Comparison of ENCODE assay signal across 1 cellular context in the genomic region with DNA sequence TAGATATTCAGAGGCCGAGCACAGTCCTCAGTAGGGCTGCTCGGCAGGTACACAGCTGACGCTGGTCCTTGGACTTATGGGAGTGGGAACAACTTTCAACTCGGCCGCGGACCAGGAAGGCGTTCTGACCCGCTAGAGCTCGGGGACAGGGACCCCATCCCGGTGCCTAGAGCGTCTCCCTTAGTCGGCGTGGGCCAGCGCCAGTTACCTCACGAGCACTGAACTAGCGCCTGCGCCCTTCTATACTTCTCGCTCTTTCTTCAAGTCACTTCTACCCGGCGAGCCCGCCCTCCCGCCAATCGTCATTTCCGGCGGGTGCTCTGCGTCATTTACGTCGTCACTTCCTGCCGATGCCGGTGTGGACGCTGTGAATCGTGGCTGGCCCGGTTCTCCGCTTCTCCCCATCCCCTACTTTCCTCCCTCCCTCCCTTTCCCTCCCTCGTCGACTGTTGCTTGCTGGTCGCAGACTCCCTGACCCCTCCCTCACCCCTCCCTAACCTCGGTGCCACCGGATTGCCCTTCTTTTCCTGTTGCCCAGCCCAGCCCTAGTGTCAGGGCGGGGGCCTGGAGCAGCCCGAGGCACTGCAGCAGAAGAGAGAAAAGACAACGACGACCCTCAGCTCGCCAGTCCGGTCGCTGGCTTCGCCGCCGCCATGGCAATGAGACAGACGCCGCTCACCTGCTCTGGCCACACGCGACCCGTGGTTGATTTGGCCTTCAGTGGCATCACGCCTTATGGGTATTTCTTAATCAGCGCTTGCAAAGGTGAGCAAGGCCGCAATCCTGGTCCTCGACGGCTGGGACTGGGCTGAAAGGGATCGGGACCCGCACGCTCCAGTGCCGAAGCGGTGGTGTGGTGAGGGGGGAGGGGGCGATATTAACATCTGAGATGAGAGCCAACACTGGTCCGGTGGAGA.
TF ChIP-seq lines count a peak whose summit lies in the region.

A gene with protein sequence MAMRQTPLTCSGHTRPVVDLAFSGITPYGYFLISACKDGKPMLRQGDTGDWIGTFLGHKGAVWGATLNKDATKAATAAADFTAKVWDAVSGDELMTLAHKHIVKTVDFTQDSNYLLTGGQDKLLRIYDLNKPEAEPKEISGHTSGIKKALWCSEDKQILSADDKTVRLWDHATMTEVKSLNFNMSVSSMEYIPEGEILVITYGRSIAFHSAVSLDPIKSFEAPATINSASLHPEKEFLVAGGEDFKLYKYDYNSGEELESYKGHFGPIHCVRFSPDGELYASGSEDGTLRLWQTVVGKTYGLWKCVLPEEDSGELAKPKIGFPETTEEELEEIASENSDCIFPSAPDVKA (plus strand): TSS at position 333 of the 917 bp plus-strand sequence. CDS start 321 bp downstream, at position 654.

TF ChIP-seq in HEK293, 187 proteins besides CTCF, POLR2A, EP300 and RAD21 (continued from another document and continues in another):
- TF ChIP-seq ZNF518A (tag by site-specific recombination; conservative IDR thresholded peaks at IDR 0.05; ENCODE audit: low read depth) (peak; percentile 74), ZNF548 (tag by site-specific recombination; IDR thresholded peaks at IDR 0.05) (no peak), ZNF335 (tag by site-specific recombination; conservative IDR thresholded peaks at IDR 0.05) (peak; percentile 76), ZBTB1 (tag by site-specific recombination; IDR thresholded peaks at IDR 0.05) (no peak), ZNF350 (tag by site-specific recombination; IDR thresholded peaks at IDR 0.05) (no peak), ZNF704 (tag by site-specific recombination; IDR thresholded peaks at IDR 0.05) (no peak), FEZF1 (tag by site-specific recombination; IDR thresholded peaks at IDR 0.05) (no peak), ZNF133 (tag by site-specific recombination; IDR thresholded peaks at IDR 0.05) (no peak), ZNF114 (tag by site-specific recombination; IDR thresholded peaks at IDR 0.05) (no peak), ZNF501 (tag by site-specific recombination; IDR thresholded peaks at IDR 0.05) (no peak; the same call in 1 of the 2 replicates), ZNF555 (tag by site-specific recombination; conservative IDR thresholded peaks at IDR 0.05) (no peak), ZSCAN18 (tag by site-specific recombination; IDR thresholded peaks at IDR 0.05) (no peak), ZEB2 (tag by site-specific recombination; IDR thresholded peaks at IDR 0.05) (peak; percentile 74; the same call in 1 of the 2 replicates), PATZ1 (tag by site-specific recombination; IDR thresholded peaks at IDR 0.05) (peak; percentile 90), ZSCAN16 (tag by site-specific recombination; IDR thresholded peaks at IDR 0.05) (no peak), ZNF239 (tag by site-specific recombination; IDR thresholded peaks at IDR 0.05) (no peak), ZNF514 (tag by site-specific recombination; IDR thresholded peaks at IDR 0.05) (no peak), TRIM28 (IDR thresholded peaks at IDR 0.05; ENCODE audit: borderline replicate concordance, low read length) (no peak), ZNF521 (tag by site-specific recombination; IDR thresholded peaks at IDR 0.05) (no peak), INSM2 (tag by site-specific recombination; IDR thresholded peaks at IDR 0.05) (no peak), ZNF76 (tag by site-specific recombination; IDR thresholded peaks at IDR 0.05; ENCODE audit: borderline replicate concordance, low read depth) (peak; percentile 78; the same call in 1 of the 2 replicates), REST (tag by site-specific recombination; IDR thresholded peaks at IDR 0.05) (peak; percentile 4; the same call in 1 of the 2 replicates), ZNF214 (tag by site-specific recombination; IDR thresholded peaks at IDR 0.05; ENCODE audit: borderline replicate concordance) (no peak), HOXC10 (CRISPR knock-in tag; IDR thresholded peaks at IDR 0.05) (no peak), ZNF544 (tag by site-specific recombination; IDR thresholded peaks at IDR 0.05) (no peak)
- TF ChIP-seq, protein P1, sequence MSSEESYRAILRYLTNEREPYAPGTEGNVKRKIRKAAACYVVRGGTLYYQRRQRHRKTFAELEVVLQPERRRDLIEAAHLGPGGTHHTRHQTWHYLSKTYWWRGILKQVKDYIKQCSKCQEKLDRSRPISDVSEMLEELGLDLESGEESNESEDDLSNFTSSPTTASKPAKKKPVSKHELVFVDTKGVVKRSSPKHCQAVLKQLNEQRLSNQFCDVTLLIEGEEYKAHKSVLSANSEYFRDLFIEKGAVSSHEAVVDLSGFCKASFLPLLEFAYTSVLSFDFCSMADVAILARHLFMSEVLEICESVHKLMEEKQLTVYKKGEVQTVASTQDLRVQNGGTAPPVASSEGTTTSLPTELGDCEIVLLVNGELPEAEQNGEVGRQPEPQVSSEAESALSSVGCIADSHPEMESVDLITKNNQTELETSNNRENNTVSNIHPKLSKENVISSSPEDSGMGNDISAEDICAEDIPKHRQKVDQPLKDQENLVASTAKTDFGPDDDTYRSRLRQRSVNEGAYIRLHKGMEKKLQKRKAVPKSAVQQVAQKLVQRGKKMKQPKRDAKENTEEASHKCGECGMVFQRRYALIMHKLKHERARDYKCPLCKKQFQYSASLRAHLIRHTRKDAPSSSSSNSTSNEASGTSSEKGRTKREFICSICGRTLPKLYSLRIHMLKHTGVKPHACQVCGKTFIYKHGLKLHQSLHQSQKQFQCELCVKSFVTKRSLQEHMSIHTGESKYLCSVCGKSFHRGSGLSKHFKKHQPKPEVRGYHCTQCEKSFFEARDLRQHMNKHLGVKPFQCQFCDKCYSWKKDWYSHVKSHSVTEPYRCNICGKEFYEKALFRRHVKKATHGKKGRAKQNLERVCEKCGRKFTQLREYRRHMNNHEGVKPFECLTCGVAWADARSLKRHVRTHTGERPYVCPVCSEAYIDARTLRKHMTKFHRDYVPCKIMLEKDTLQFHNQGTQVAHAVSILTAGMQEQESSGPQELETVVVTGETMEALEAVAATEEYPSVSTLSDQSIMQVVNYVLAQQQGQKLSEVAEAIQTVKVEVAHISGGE (tag by site-specific recombination; conservative IDR thresholded peaks at IDR 0.05; ENCODE audit: low read depth): peak; percentile 89
- TF ChIP-seq, protein P2, sequence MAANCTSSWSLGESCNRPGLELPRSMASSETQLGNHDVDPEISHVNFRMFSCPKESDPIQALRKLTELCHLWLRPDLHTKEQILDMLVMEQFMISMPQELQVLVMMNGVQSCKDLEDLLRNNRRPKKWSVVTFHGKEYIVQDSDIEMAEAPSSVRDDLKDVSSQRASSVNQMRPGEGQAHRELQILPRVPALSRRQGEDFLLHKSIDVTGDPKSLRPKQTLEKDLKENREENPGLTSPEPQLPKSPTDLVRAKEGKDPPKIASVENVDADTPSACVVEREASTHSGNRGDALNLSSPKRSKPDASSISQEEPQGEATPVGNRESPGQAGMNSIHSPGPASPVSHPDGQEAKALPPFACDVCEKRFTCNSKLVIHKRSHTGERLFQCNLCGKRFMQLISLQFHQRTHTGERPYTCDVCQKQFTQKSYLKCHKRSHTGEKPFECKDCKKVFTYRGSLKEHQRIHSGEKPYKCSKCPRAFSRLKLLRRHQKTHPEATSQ (tag by site-specific recombination; IDR thresholded peaks at IDR 0.05): peak; percentile 52; the same call in 1 of the 2 replicates
